20 cellular contexts compared by ENCODE assay signal in the genomic region with DNA sequence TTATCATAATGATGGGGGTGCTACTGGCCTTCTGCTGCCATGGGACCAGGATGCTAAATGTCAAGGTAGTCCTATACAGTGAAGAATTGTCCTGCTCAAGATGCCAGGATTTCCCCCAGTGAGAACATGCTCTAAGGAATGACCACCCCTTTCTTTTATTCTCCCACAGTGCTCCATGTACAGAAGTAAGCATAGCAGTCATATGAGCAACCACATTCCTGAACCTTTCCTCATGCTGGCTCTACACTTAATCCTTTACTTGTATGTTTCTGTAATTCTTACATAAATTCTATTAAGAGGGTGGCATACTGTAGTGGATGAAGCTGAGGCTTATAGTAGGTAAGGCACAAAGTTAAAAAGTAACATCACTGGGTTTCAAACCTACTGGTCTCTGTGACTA. TPM values are rescaled to one million over a fixed set of nuclear protein-coding genes. Genes with fewer than 3 reads are reported as not detected.
A peak's percentile ranks its signal among the peaks of the same experiment; 100 is the strongest.
DNase-seq lines count a peak whose midpoint lies in the region; ATAC-seq and TF ChIP-seq lines count a peak whose summit lies in the region.
"Had no signal": no experiment of that assay in that cellular context is flagged by ENCODE, and none has a peak within 500 bp of the region (broad histone marks: within the 10 kb centered on the region; RNA-seq: fewer than 3 reads in every experiment).

No MANE protein-coding gene starts in this region.

- H3K4me2 ChIP-seq in trophoblast cell (ENCODE audit: low read length), result no peak overlapping the region
- H3K4me2 ChIP-seq: neural progenitor cell had no signal

- H3K27me3 Mint-ChIP-seq in CD14-positive monocyte (ENCODE audit: low read depth in 3 of 3), result peaks cover 0 to 2% (median 1%) of the 10 kb centered on the region in 3 donors
- H3K27me3 Mint-ChIP-seq: activated CD4-positive, alpha-beta T cell treated with anti-CD3 and anti-CD28 coated beads, Interleukin-2, amount 10 ng/mL, durations not matched to agents 24 days and 14 days; activated naive CD8-positive, alpha-beta T cell treated with anti-CD3 and anti-CD28 coated beads, Interleukin-2, amount 10 ng/mL, durations not matched to agents 7 days and 5 days; activated T-cell treated with anti-CD3 and anti-CD28 coated beads, Interleukin-2, amount 50 U/mL, for 24 hours; memory B cell; stimulated activated memory B cell treated with anti-CD40 and anti-IgM and Interleukin-4, amounts not matched to agents 10 μg/mL and 1 μg/mL and 100 μg/mL, for 72 hours had no signal

- H3K23ac ChIP-seq in trophoblast cell (ENCODE audit: low read length), result no peak overlapping the region

- H3K79me1 ChIP-seq in trophoblast cell (ENCODE audit: low read length), result no peaks in the 10 kb centered on the region

- H4K12ac ChIP-seq in trophoblast cell (ENCODE audit: low read depth, low read length), result no peak overlapping the region

- H3K36me3 ChIP-seq in RWPE2 (ENCODE audit: low read depth) (no peaks in the 10 kb centered on the region), trophoblast cell (ENCODE audit: control insufficient read depth in 1 of 2, insufficient read depth in 2 of 2, low read length in 2 of 2) (no peaks in the 10 kb centered on the region)

- no peak overlapping the region for H3K27ac Mint-ChIP-seq in CD14-positive monocyte
- H3K27ac Mint-ChIP-seq: activated CD4-positive, alpha-beta T cell treated with anti-CD3 and anti-CD28 coated beads, Interleukin-2, amount 10 ng/mL, durations not matched to agents 24 days and 14 days; activated naive CD8-positive, alpha-beta T cell treated with anti-CD3 and anti-CD28 coated beads, Interleukin-2, amount 10 ng/mL, durations not matched to agents 7 days and 5 days; activated T-cell treated with anti-CD3 and anti-CD28 coated beads, Interleukin-2, amount 50 U/mL, for 24 hours; memory B cell; neural progenitor cell; stimulated activated memory B cell treated with anti-CD40 and anti-IgM and Interleukin-4, amounts not matched to agents 10 μg/mL and 1 μg/mL and 100 μg/mL, for 72 hours had no signal

- H3K18ac ChIP-seq in trophoblast cell (ENCODE audit: low read length), result no peak overlapping the region

- H3K9ac ChIP-seq in trophoblast cell (ENCODE audit: low read length), result peak overlapping the region; percentile 41
- H3K9ac ChIP-seq: neural progenitor cell had no signal

- no peak overlapping the region for H2AK5ac ChIP-seq in trophoblast cell (ENCODE audit: low read length)

- intact Hi-C loops in CD14-positive monocyte (cut with micrococcal nuclease), result no loop called here

- H3K4me1 Mint-ChIP-seq in CD14-positive monocyte, result no peaks in the 10 kb centered on the region
- H3K4me1 Mint-ChIP-seq: activated CD4-positive, alpha-beta T cell treated with anti-CD3 and anti-CD28 coated beads, Interleukin-2, amount 10 ng/mL, durations not matched to agents 24 days and 14 days; activated naive CD8-positive, alpha-beta T cell treated with anti-CD3 and anti-CD28 coated beads, Interleukin-2, amount 10 ng/mL, durations not matched to agents 7 days and 5 days; memory B cell; neural progenitor cell; stimulated activated memory B cell treated with anti-CD40 and anti-IgM and Interleukin-4, amounts not matched to agents 10 μg/mL and 1 μg/mL and 100 μg/mL, for 72 hours had no signal

- H3K27ac ChIP-seq in RWPE2 (ENCODE audit: poor library complexity, severe bottlenecking) (no peak overlapping the region), trophoblast cell (ENCODE audit: low read depth, low read length) (no peak overlapping the region)
- H3K27ac ChIP-seq: esophagus squamous epithelium, neural progenitor cell, skin epidermis had no signal

- no peaks in the 10 kb centered on the region for H3K79me2 ChIP-seq in trophoblast cell (ENCODE audit: control insufficient read depth, insufficient read depth, low read length, poor library complexity)

- H3K27me3 ChIP-seq in RWPE2 (ENCODE audit: insufficient read depth, poor library complexity, severe bottlenecking), result no peaks in the 10 kb centered on the region
- H3K27me3 ChIP-seq in trophoblast cell (ENCODE audit: insufficient read depth, low read length), result no peaks in the 10 kb centered on the region
- H3K27me3 ChIP-seq: esophagus squamous epithelium, neural progenitor cell had no signal

- peaks cover 0 to 13% of the 10 kb centered on the region in 2 donors for H3K36me3 Mint-ChIP-seq in CD14-positive monocyte

- no peak overlapping the region for H4K91ac ChIP-seq in trophoblast cell (ENCODE audit: low read depth, low read length)

- peak; percentile 85 for DNase-seq in EL
- DNase-seq in RWPE2 (ENCODE audit: low spot score), result no peak
- DNase-seq in fibroblast of mammary gland (ENCODE audit: low read depth), result peak; percentile 60
- DNase-seq in trophoblast cell, result peak in 1 of 2 donors; percentile 66
- no peak for DNase-seq in CD14-positive monocyte (ENCODE audit: low spot score)
- no peak for DNase-seq in NCI-H2029 (lab: John Stamatoyannopoulos, UW)
- DNase-seq: activated CD4-positive, alpha-beta T cell treated with anti-CD3 and anti-CD28 coated beads, Interleukin-2, amount 10 ng/mL, durations not matched to agents 24 days and 14 days; activated naive CD8-positive, alpha-beta T cell treated with anti-CD3 and anti-CD28 coated beads, Interleukin-2, amount 10 ng/mL, durations not matched to agents 7 days and 5 days; activated T-cell treated with anti-CD3 and anti-CD28 coated beads, Interleukin-2, amount 50 U/mL, for 24 hours; cortex of kidney; DMS79; esophagus squamous epithelium; NCI-H1092; SHP77 treated with DMSO at 0.1 percent for 48 hours had no signal

- no peak overlapping the region for H3K14ac ChIP-seq in trophoblast cell (ENCODE audit: low read length)

- no peak overlapping the region for H4K8ac ChIP-seq in trophoblast cell (ENCODE audit: low read depth, low read length)

- H3K9me3 Mint-ChIP-seq in CD14-positive monocyte, result peaks cover 7 to 16% (median 9%) of the 10 kb centered on the region in 7 donors

- no peak overlapping the region for H2BK120ac ChIP-seq in trophoblast cell (ENCODE audit: insufficient read depth, low read length, poor library complexity)

- H2BK5ac ChIP-seq in trophoblast cell (ENCODE audit: low read depth, low read length, poor library complexity), result no peak overlapping the region

- H3K4me3 ChIP-seq in RWPE2 (ENCODE audit: severe bottlenecking) (no peak overlapping the region), fibroblast of mammary gland (ENCODE audit: control insufficient read depth, low read depth, low read length) (no peak overlapping the region), trophoblast cell (ENCODE audit: low read depth, low read length) (no peak overlapping the region)
- H3K4me3 ChIP-seq: esophagus squamous epithelium, neural progenitor cell, skin epidermis had no signal

- H3K4ac ChIP-seq in trophoblast cell (ENCODE audit: low read depth, low read length), result no peak overlapping the region

- no peak overlapping the region for H2AFZ ChIP-seq in trophoblast cell (ENCODE audit: insufficient read depth, low read length, poor library complexity)
- H2AFZ ChIP-seq: neural progenitor cell had no signal

- ATAC-seq in RWPE2 (ENCODE audit: low read depth), result peak; percentile 91
- ATAC-seq in HG02678 (IDR thresholded peaks at IDR 0.05; ENCODE audit: unreplicated experiment), result no peak
- ATAC-seq in HG03439 (IDR thresholded peaks at IDR 0.05; ENCODE audit: unreplicated experiment), result no peak
- ATAC-seq: stimulated activated memory B cell treated with anti-CD40 and anti-IgM and Interleukin-4, amounts not matched to agents 10 μg/mL and 1 μg/mL and 100 μg/mL, for 72 hours had no signal

- H3K9me3 ChIP-seq in RWPE2 (ENCODE audit: severe bottlenecking) (no peaks in the 10 kb centered on the region), trophoblast cell (ENCODE audit: insufficient read depth, low read depth, low read length) (no peaks in the 10 kb centered on the region)

- no peaks in the 10 kb centered on the region for H3K4me1 ChIP-seq in RWPE2 (ENCODE audit: insufficient read depth, poor library complexity, severe bottlenecking)
- H3K4me1 ChIP-seq in trophoblast cell (ENCODE audit: control insufficient read depth in 1 of 2, insufficient read depth in 2 of 2, low read length in 2 of 2), result no peaks in the 10 kb centered on the region
- H3K4me1 ChIP-seq: esophagus squamous epithelium, neural progenitor cell had no signal

- H2BK12ac ChIP-seq in trophoblast cell (ENCODE audit: low read length), result no peak overlapping the region

- no peak for TF ChIP-seq CTCF in RWPE2 (IDR thresholded peaks at IDR 0.05; ENCODE audit: poor library complexity, severe bottlenecking)
- TF ChIP-seq CTCF in fibroblast of mammary gland (conservative IDR thresholded peaks at IDR 0.05; ENCODE audit: control insufficient read depth, insufficient read depth, low read depth, low read length), result no peak
- no peak for TF ChIP-seq CTCF in CD14-positive monocyte (IDR thresholded peaks at IDR 0.05)

- no peak overlapping the region for H3K4me3 Mint-ChIP-seq in CD14-positive monocyte
- H3K4me3 Mint-ChIP-seq: activated CD4-positive, alpha-beta T cell treated with anti-CD3 and anti-CD28 coated beads, Interleukin-2, amount 10 ng/mL, durations not matched to agents 24 days and 14 days; activated naive CD8-positive, alpha-beta T cell treated with anti-CD3 and anti-CD28 coated beads, Interleukin-2, amount 10 ng/mL, durations not matched to agents 7 days and 5 days; activated T-cell treated with anti-CD3 and anti-CD28 coated beads, Interleukin-2, amount 50 U/mL, for 24 hours; memory B cell; neural progenitor cell; stimulated activated memory B cell treated with anti-CD40 and anti-IgM and Interleukin-4, amounts not matched to agents 10 μg/mL and 1 μg/mL and 100 μg/mL, for 72 hours had no signal

RNA-seq across cellular contexts. Expression of gene CYP2U1, which starts 20.2 kb away (rescaled TPM):
- 0.49 and 0.56 TPM in 2 replicates for polyA plus RNA-seq in trophoblast cell (2013)
- 1 to 10 TPM; 1.5 to 1.7 TPM for polyA plus RNA-seq in CD14-positive monocyte

RNA-seq across cellular contexts. Expression of gene HADH, which starts 38.1 kb away (rescaled TPM):
- 22.8 and 23.7 TPM in 2 replicates for polyA plus RNA-seq in trophoblast cell (2013)
- 10 to 100 TPM; 19.4 TPM for polyA plus RNA-seq in CD14-positive monocyte

Comparison
In these comparisons a context has a peak if more than half of its experiments do, and no peak if none do; other contexts are left out.
1. DNase-seq: peak in EL (single experiment) and fibroblast of mammary gland (single experiment); none in RWPE2 (single experiment), CD14-positive monocyte (single experiment) and NCI-H2029 (single experiment).